In genomic region chr19:49438261-49438660, GRCh38 we compare ENCODE assay signal across 2 cellular contexts.
A peak's percentile ranks its signal among the peaks of the same experiment; 100 is the strongest.
TF ChIP-seq lines count a peak whose summit lies in the region.

No MANE protein-coding gene starts in this region.

TF ChIP-seq in HEK293, 187 proteins besides CTCF, POLR2A, EP300 and RAD21:
- TF ChIP-seq SP2 (tag by site-specific recombination; IDR thresholded peaks at IDR 0.05) (peak; percentile 23; the same call in 1 of the 2 replicates), ZNF138 (tag by site-specific recombination; IDR thresholded peaks at IDR 0.05; ENCODE audit: borderline replicate concordance) (no peak), ZNF366 (tag by site-specific recombination; conservative IDR thresholded peaks at IDR 0.05) (peak; percentile 32), ZNF398 (tag by site-specific recombination; IDR thresholded peaks at IDR 0.05) (peak; percentile 60), ZNF292 (tag by site-specific recombination; IDR thresholded peaks at IDR 0.05; ENCODE audit: borderline replicate concordance, low read depth) (no peak), PRDM10 (tag by site-specific recombination; IDR thresholded peaks at IDR 0.05) (0 out of 2 replicates have a peak, but pooled peaks have one; percentile 15), ZNF341 (tag by site-specific recombination; IDR thresholded peaks at IDR 0.05; ENCODE audit: low read depth) (peak; percentile 99)

TF ChIP-seq in K562, 482 proteins besides CTCF, POLR2A, EP300 and RAD21:
- no peak for TF ChIP-seq CC2D1A (IDR thresholded peaks at IDR 0.05)
- peak; percentile 15; the same call in 1 of the 2 replicates for TF ChIP-seq JUND (IDR thresholded peaks at IDR 0.05; ENCODE audit: borderline replicate concordance, low read depth, low read length)
- TF ChIP-seq JUND (tag; IDR thresholded peaks at IDR 0.05; ENCODE audit: borderline replicate concordance, low read depth, low read length) = no peak
